In the genomic region with DNA sequence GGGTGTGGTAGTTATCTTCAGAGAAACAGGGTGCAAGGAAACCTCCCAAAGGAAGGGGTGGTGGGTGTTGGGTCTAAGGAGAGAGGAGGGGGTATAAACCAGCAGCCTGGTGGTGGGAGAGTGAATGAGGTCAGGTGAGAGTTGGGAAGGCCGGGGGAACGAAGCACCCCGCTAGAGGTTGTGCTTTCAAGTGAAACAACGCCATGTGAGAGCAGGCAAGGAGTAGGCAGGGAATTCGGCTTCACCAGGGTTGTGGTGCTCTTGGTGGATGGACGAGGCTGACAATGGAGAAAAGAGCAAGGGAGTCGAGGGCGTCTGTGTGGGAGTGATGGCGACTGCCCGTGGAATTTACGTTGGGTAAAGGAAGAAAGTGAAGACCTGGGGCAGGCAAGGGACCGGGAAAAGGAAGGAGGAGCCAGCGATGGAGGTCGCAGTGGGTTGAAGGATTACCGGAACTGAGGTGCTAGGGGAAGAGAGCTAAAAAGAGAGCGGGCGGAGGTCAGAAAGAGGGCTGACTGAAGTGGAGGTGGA, we compare ENCODE assay signal across 1 cellular context.
A peak's percentile ranks its signal among the peaks of the same experiment; 100 is the strongest.
TF ChIP-seq lines count a peak whose summit lies in the region.

No MANE protein-coding gene starts in this region.

TF ChIP-seq in H1, 55 proteins besides CTCF, POLR2A, EP300 and RAD21:
- no peak for TF ChIP-seq TCF12 (IDR thresholded peaks at IDR 0.05; ENCODE audit: low read depth, low read length)
- TF ChIP-seq, protein P1, sequence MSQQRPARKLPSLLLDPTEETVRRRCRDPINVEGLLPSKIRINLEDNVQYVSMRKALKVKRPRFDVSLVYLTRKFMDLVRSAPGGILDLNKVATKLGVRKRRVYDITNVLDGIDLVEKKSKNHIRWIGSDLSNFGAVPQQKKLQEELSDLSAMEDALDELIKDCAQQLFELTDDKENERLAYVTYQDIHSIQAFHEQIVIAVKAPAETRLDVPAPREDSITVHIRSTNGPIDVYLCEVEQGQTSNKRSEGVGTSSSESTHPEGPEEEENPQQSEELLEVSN (IDR thresholded peaks at IDR 0.05) = no peak
- TF ChIP-seq KDM1A (IDR thresholded peaks at IDR 0.05; ENCODE audit: borderline replicate concordance, low read length) = no peak
- TF ChIP-seq MAFK (IDR thresholded peaks at IDR 0.05; ENCODE audit: low read depth, low read length) = no peak
- TF ChIP-seq, protein P2, sequence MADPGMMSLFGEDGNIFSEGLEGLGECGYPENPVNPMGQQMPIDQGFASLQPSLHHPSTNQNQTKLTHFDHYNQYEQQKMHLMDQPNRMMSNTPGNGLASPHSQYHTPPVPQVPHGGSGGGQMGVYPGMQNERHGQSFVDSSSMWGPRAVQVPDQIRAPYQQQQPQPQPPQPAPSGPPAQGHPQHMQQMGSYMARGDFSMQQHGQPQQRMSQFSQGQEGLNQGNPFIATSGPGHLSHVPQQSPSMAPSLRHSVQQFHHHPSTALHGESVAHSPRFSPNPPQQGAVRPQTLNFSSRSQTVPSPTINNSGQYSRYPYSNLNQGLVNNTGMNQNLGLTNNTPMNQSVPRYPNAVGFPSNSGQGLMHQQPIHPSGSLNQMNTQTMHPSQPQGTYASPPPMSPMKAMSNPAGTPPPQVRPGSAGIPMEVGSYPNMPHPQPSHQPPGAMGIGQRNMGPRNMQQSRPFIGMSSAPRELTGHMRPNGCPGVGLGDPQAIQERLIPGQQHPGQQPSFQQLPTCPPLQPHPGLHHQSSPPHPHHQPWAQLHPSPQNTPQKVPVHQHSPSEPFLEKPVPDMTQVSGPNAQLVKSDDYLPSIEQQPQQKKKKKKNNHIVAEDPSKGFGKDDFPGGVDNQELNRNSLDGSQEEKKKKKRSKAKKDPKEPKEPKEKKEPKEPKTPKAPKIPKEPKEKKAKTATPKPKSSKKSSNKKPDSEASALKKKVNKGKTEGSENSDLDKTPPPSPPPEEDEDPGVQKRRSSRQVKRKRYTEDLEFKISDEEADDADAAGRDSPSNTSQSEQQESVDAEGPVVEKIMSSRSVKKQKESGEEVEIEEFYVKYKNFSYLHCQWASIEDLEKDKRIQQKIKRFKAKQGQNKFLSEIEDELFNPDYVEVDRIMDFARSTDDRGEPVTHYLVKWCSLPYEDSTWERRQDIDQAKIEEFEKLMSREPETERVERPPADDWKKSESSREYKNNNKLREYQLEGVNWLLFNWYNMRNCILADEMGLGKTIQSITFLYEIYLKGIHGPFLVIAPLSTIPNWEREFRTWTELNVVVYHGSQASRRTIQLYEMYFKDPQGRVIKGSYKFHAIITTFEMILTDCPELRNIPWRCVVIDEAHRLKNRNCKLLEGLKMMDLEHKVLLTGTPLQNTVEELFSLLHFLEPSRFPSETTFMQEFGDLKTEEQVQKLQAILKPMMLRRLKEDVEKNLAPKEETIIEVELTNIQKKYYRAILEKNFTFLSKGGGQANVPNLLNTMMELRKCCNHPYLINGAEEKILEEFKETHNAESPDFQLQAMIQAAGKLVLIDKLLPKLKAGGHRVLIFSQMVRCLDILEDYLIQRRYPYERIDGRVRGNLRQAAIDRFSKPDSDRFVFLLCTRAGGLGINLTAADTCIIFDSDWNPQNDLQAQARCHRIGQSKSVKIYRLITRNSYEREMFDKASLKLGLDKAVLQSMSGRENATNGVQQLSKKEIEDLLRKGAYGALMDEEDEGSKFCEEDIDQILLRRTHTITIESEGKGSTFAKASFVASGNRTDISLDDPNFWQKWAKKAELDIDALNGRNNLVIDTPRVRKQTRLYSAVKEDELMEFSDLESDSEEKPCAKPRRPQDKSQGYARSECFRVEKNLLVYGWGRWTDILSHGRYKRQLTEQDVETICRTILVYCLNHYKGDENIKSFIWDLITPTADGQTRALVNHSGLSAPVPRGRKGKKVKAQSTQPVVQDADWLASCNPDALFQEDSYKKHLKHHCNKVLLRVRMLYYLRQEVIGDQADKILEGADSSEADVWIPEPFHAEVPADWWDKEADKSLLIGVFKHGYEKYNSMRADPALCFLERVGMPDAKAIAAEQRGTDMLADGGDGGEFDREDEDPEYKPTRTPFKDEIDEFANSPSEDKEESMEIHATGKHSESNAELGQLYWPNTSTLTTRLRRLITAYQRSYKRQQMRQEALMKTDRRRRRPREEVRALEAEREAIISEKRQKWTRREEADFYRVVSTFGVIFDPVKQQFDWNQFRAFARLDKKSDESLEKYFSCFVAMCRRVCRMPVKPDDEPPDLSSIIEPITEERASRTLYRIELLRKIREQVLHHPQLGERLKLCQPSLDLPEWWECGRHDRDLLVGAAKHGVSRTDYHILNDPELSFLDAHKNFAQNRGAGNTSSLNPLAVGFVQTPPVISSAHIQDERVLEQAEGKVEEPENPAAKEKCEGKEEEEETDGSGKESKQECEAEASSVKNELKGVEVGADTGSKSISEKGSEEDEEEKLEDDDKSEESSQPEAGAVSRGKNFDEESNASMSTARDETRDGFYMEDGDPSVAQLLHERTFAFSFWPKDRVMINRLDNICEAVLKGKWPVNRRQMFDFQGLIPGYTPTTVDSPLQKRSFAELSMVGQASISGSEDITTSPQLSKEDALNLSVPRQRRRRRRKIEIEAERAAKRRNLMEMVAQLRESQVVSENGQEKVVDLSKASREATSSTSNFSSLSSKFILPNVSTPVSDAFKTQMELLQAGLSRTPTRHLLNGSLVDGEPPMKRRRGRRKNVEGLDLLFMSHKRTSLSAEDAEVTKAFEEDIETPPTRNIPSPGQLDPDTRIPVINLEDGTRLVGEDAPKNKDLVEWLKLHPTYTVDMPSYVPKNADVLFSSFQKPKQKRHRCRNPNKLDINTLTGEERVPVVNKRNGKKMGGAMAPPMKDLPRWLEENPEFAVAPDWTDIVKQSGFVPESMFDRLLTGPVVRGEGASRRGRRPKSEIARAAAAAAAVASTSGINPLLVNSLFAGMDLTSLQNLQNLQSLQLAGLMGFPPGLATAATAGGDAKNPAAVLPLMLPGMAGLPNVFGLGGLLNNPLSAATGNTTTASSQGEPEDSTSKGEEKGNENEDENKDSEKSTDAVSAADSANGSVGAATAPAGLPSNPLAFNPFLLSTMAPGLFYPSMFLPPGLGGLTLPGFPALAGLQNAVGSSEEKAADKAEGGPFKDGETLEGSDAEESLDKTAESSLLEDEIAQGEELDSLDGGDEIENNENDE (IDR thresholded peaks at IDR 0.05; ENCODE audit: insufficient replicate concordance, low read length) = no peak
- TF ChIP-seq, protein P3, sequence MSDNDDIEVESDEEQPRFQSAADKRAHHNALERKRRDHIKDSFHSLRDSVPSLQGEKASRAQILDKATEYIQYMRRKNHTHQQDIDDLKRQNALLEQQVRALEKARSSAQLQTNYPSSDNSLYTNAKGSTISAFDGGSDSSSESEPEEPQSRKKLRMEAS (IDR thresholded peaks at IDR 0.05) = peak; percentile 57; the same call in 1 of the 2 replicates
- no peak for TF ChIP-seq SP1 (IDR thresholded peaks at IDR 0.05; ENCODE audit: low read depth, low read length)
- TF ChIP-seq JUND (IDR thresholded peaks at IDR 0.05; ENCODE audit: low read length) = no peak
- TF ChIP-seq EZH2 (IDR thresholded peaks at IDR 0.05; ENCODE audit: low read depth, low read length, severe bottlenecking) = peak; percentile 60
- TF ChIP-seq RFX5 (IDR thresholded peaks at IDR 0.05; ENCODE audit: borderline replicate concordance, low read depth, low read length) = no peak
- no peak for TF ChIP-seq GTF2F1 (IDR thresholded peaks at IDR 0.05; ENCODE audit: borderline replicate concordance, low read depth, low read length)
- no peak for TF ChIP-seq CHD2 (IDR thresholded peaks at IDR 0.05; ENCODE audit: low read length)
- TF ChIP-seq KDM4A (IDR thresholded peaks at IDR 0.05; ENCODE audit: low read depth, low read length, severe bottlenecking) = no peak
- no peak for TF ChIP-seq POU5F1 (IDR thresholded peaks at IDR 0.05; ENCODE audit: low read depth, low read length)
- no peak for TF ChIP-seq PHF8 (conservative IDR thresholded peaks at IDR 0.05; ENCODE audit: low read depth, low read length)
- TF ChIP-seq TAF1 (IDR thresholded peaks at IDR 0.05; ENCODE audit: low read depth, low read length) = no peak
- peak; percentile 17 for TF ChIP-seq RNF2 (IDR thresholded peaks at IDR 0.05; ENCODE audit: borderline replicate concordance, low read depth, low read length, missing control alignments, poor library complexity, severe bottlenecking)
- no peak for TF ChIP-seq NRF1 (IDR thresholded peaks at IDR 0.05; ENCODE audit: low read depth, low read length)
